ENCODE assay signal across 8 cellular contexts in the genomic region with DNA sequence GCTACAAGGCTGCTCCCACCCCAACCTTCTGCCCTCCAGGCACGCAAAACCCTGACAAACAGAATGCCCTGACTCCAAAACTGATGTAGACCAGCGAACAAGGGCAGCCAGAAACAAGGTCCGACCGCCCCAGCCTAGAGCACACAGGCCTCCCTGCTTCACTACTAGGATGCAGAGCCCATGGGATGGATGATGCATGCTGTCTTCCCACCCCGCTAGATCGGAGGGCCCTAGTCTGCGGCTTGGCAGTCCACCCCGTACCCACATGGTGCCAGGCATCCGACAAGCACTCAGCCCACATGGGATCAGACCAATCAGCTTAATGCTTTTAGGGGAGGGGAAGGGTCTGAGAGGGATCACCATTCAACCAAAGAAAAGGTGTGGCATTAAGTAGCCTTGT. TPM values are rescaled to one million over a fixed set of nuclear protein-coding genes. Genes with fewer than 3 reads are reported as not detected.
DNase-seq lines count a peak whose midpoint lies in the region; ATAC-seq and TF ChIP-seq lines count a peak whose summit lies in the region.

No MANE protein-coding gene starts in this region.

- H3K9ac ChIP-seq in iPS-18a (ENCODE audit: low read length): no peak overlapping the region

- DNase-seq in T-helper 1 cell: no peak
- no peak for DNase-seq in activated T-helper 1 cell treated with anti-CD3 and anti-CD28 coated beads, Interleukin-12 subunit alpha, Interleukin-12 subunit beta, Interleukin-2, Interleukin-4 antibody, amounts not matched to agents 30 ng/mL and 10 ng/mL and 1 ng/mL, durations not matched to agents 14 hours and 24 hours and 36 hours (ENCODE audit: low spot score)
- DNase-seq in stomach: no peak
- no peak for DNase-seq in C1 segment of cervical spinal cord (lab: John Stamatoyannopoulos, UW)
- no peak for DNase-seq in pons (ENCODE audit: low spot score)

- H3K4me1 ChIP-seq in iPS-18a (ENCODE audit: control insufficient read depth, low read depth, low read length): peaks cover 4% of the 10 kb centered on the region
- peaks cover 52 to 85% (median 76%) of the 10 kb centered on the region in 4 donors for H3K4me1 ChIP-seq in stomach

- H3K27ac ChIP-seq in iPS-18a (ENCODE audit: low read length): no peak overlapping the region
- H3K27ac ChIP-seq in stomach: peak overlapping the region; percentile 80 to 93 (median 91)

- no peak for TF ChIP-seq EP300 in stomach (IDR thresholded peaks at IDR 0.05)

- H3K9me3 ChIP-seq in iPS-18a (ENCODE audit: control insufficient read depth, low read depth, low read length) (no peaks in the 10 kb centered on the region), stomach (no peaks in the 10 kb centered on the region)

- H3K4me3 Mint-ChIP-seq in T-helper 1 cell treated with Interleukin-12 subunit alpha and Interleukin-12 subunit beta and Interleukin-4 antibody, amounts not matched to agents 30 μg/mL and 1 μg/mL, for 36 hours: peak overlapping the region; percentile 72
- H3K4me3 Mint-ChIP-seq in activated T-helper 1 cell treated with anti-CD3 and anti-CD28 coated beads, Interleukin-12 subunit alpha, Interleukin-12 subunit beta, Interleukin-2, Interleukin-4 antibody, amounts not matched to agents 30 ng/mL and 10 ng/mL and 1 ng/mL, durations not matched to agents 14 hours and 24 hours and 36 hours: peak overlapping the region; percentile 79

- intact Hi-C loops in activated T-helper 1 cell treated with anti-CD3 and anti-CD28 coated beads, Interleukin-12 subunit alpha, Interleukin-12 subunit beta, Interleukin-2, Interleukin-4 antibody, amounts not matched to agents 30 ng/mL and 10 ng/mL and 1 ng/mL, durations not matched to agents 14 hours and 24 hours and 36 hours (cut with micrococcal nuclease): loop anchor here (2.0 to 5.0 kb wide), 2 partner anchors 49 to 339 kb away; a partner anchor contains a TSS
- intact Hi-C loops in stomach (cut with DNase I; ENCODE audit: low total_unique reads): loop anchor here (5.0 kb wide), 1 partner anchor 69 kb away; no protein-coding TSS in a partner anchor

- TF ChIP-seq POLR2A in stomach (IDR thresholded peaks at IDR 0.05): no peak

- WGBS in stomach, 5 donors: 72 to 82% (median 77%) methylated on average over 9 of the region's 9 CpGs

- H3K9me3 Mint-ChIP-seq in T-helper 1 cell treated with Interleukin-12 subunit alpha and Interleukin-12 subunit beta and Interleukin-4 antibody, amounts not matched to agents 30 μg/mL and 1 μg/mL, for 36 hours: no peaks in the 10 kb centered on the region
- H3K9me3 Mint-ChIP-seq in activated T-helper 1 cell treated with anti-CD3 and anti-CD28 coated beads, Interleukin-12 subunit alpha, Interleukin-12 subunit beta, Interleukin-2, Interleukin-4 antibody, amounts not matched to agents 30 ng/mL and 10 ng/mL and 1 ng/mL, durations not matched to agents 14 hours and 24 hours and 36 hours: no peaks in the 10 kb centered on the region

- no peaks in the 10 kb centered on the region for H3K27me3 Mint-ChIP-seq in T-helper 1 cell treated with Interleukin-12 subunit alpha and Interleukin-12 subunit beta and Interleukin-4 antibody, amounts not matched to agents 30 μg/mL and 1 μg/mL, for 36 hours (ENCODE audit: low read depth)
- no peaks in the 10 kb centered on the region for H3K27me3 Mint-ChIP-seq in activated T-helper 1 cell treated with anti-CD3 and anti-CD28 coated beads, Interleukin-12 subunit alpha, Interleukin-12 subunit beta, Interleukin-2, Interleukin-4 antibody, amounts not matched to agents 30 ng/mL and 10 ng/mL and 1 ng/mL, durations not matched to agents 14 hours and 24 hours and 36 hours (ENCODE audit: insufficient read depth)

- H3K4me3 ChIP-seq in iPS-18a (ENCODE audit: low read length) (peak overlapping the region; percentile 60), stomach (peak overlapping the region; percentile 66 to 81 (median 79))

- H3K27me3 ChIP-seq in iPS-18a (ENCODE audit: control insufficient read depth, insufficient read depth, low read length) (no peaks in the 10 kb centered on the region), stomach (no peaks in the 10 kb centered on the region)

- no peak for TF ChIP-seq CTCF in stomach (IDR thresholded peaks at IDR 0.05)

- H3K36me3 ChIP-seq in iPS-18a (ENCODE audit: control insufficient read depth, low read depth, low read length): peaks cover 2% of the 10 kb centered on the region
- peaks cover 0 to 6% (median 0%) of the 10 kb centered on the region in 4 donors for H3K36me3 ChIP-seq in stomach

- peaks cover 26% of the 10 kb centered on the region for H3K4me1 Mint-ChIP-seq in T-helper 1 cell treated with Interleukin-12 subunit alpha and Interleukin-12 subunit beta and Interleukin-4 antibody, amounts not matched to agents 30 μg/mL and 1 μg/mL, for 36 hours (ENCODE audit: low read depth)
- peaks cover 58% of the 10 kb centered on the region for H3K4me1 Mint-ChIP-seq in activated T-helper 1 cell treated with anti-CD3 and anti-CD28 coated beads, Interleukin-12 subunit alpha, Interleukin-12 subunit beta, Interleukin-2, Interleukin-4 antibody, amounts not matched to agents 30 ng/mL and 10 ng/mL and 1 ng/mL, durations not matched to agents 14 hours and 24 hours and 36 hours (ENCODE audit: low read depth)

- H3K27ac Mint-ChIP-seq in T-helper 1 cell treated with Interleukin-12 subunit alpha and Interleukin-12 subunit beta and Interleukin-4 antibody, amounts not matched to agents 30 μg/mL and 1 μg/mL, for 36 hours: peak overlapping the region; percentile 77
- H3K27ac Mint-ChIP-seq in activated T-helper 1 cell treated with anti-CD3 and anti-CD28 coated beads, Interleukin-12 subunit alpha, Interleukin-12 subunit beta, Interleukin-2, Interleukin-4 antibody, amounts not matched to agents 30 ng/mL and 10 ng/mL and 1 ng/mL, durations not matched to agents 14 hours and 24 hours and 36 hours: peak overlapping the region; percentile 86

- no peaks in the 10 kb centered on the region for H3K36me3 Mint-ChIP-seq in T-helper 1 cell treated with Interleukin-12 subunit alpha and Interleukin-12 subunit beta and Interleukin-4 antibody, amounts not matched to agents 30 μg/mL and 1 μg/mL, for 36 hours (ENCODE audit: low read depth)
- H3K36me3 Mint-ChIP-seq in activated T-helper 1 cell treated with anti-CD3 and anti-CD28 coated beads, Interleukin-12 subunit alpha, Interleukin-12 subunit beta, Interleukin-2, Interleukin-4 antibody, amounts not matched to agents 30 ng/mL and 10 ng/mL and 1 ng/mL, durations not matched to agents 14 hours and 24 hours and 36 hours (ENCODE audit: low read depth): peaks cover 3% of the 10 kb centered on the region

- ATAC-seq in HG03135 (IDR thresholded peaks at IDR 0.05; ENCODE audit: unreplicated experiment): no peak

RNA-seq across cellular contexts. Expression of a gene that starts 30.6 kb away (rescaled TPM):
- total RNA-seq in activated T-helper 1 cell treated with anti-CD3 and anti-CD28 coated beads, Interleukin-12 subunit alpha, Interleukin-12 subunit beta, Interleukin-2, Interleukin-4 antibody, amounts not matched to agents 30 ng/mL and 10 ng/mL and 1 ng/mL, durations not matched to agents 14 hours and 24 hours and 36 hours: 43.8 and 43.9 TPM in 2 replicates
- total RNA-seq in stomach: 10 to 100 TPM; 10.3 to 99.8 (median 56.2) TPM
- polyA plus RNA-seq in stomach: 10 to 100 TPM; 13.9 to 27.4 (median 16.8) TPM
